11 cellular contexts compared by ENCODE assay signal in the genomic region with DNA sequence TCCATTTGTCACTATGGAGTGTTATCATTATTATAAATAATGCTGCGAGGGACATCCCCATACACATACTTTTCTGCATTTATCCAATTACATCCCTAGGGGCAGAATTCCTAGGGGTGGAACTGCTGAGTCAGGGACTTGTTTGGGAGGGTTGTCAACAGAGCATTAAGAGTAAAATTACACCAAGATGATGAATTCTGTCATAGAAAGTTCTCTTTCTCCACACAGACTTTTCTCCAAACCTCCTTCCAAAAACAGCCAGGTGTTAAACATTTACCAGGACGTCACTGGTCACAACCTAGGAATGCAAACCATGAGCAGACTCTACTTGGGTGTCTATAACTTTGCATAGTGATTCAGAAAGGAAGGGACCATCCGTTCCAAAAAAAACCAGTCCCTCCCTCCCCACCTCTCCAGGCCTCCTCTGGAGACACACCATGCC. TPM values are rescaled to one million over a fixed set of nuclear protein-coding genes. Genes with fewer than 3 reads are reported as not detected.
DNase-seq lines count a peak whose midpoint lies in the region; ATAC-seq, FAIRE-seq and TF ChIP-seq lines count a peak whose summit lies in the region.
"Had no signal": no experiment of that assay in that cellular context is flagged by ENCODE, and none has a peak within 500 bp of the region (broad histone marks: within the 10 kb centered on the region; RNA-seq: fewer than 3 reads in every experiment).

No MANE protein-coding gene starts in this region.

- H2AFZ ChIP-seq in mammary epithelial cell (ENCODE audit: low read depth, low read length) (no peak overlapping the region), mesenchymal stem cell (ENCODE audit: low read depth, low read length) (no peak overlapping the region)

- H3K9ac ChIP-seq in mammary epithelial cell (ENCODE audit: insufficient read depth, low read length) (no peak overlapping the region), mesenchymal stem cell (ENCODE audit: low read length) (no peak overlapping the region)

- no peak overlapping the region for H2BK12ac ChIP-seq in mesenchymal stem cell (ENCODE audit: low read length in 2 of 2)

- in situ Hi-C loops in mammary epithelial cell (cut with MboI; ENCODE audit: low sequenced_read_pairs in 2 of 2), result no loop called here

- H2AK5ac ChIP-seq in mesenchymal stem cell (ENCODE audit: low read length, severe bottlenecking), result no peak overlapping the region

- no peak overlapping the region for H2BK15ac ChIP-seq in mesenchymal stem cell (ENCODE audit: low read depth, poor library complexity, severe bottlenecking)

- H3K4me1 ChIP-seq in mammary epithelial cell (ENCODE audit: insufficient read depth, low read length) (no peaks in the 10 kb centered on the region), mesenchymal stem cell (ENCODE audit: control insufficient read depth, insufficient read depth, low read depth, low read length) (peaks cover 28% of the 10 kb centered on the region), stomach (peaks cover 8 to 71% (median 23%) of the 10 kb centered on the region in 4 donors), left lung (peaks cover 28 to 98% of the 10 kb centered on the region in 2 donors)

- no peaks in the 10 kb centered on the region for H4K20me1 ChIP-seq in mammary epithelial cell (ENCODE audit: insufficient read depth, low read length)

- H3K4ac ChIP-seq in mesenchymal stem cell (ENCODE audit: low read depth in 1 of 2, low read length in 2 of 2), result no peak overlapping the region

- H3K14ac ChIP-seq in mesenchymal stem cell (ENCODE audit: low read length in 2 of 2), result no peak overlapping the region

- DNase-seq in BJ (ENCODE audit: low read depth) (no peak), GM19239 (ENCODE audit: insufficient read length, low spot score) (no peak), mammary epithelial cell (no peak), mesenchymal stem cell (no peak), stomach (no peak), SW 1271 (lab: John Stamatoyannopoulos, UW) (no peak), left lung (no peak)
- DNase-seq: activated CD8-positive, alpha-beta memory T cell treated with anti-CD3 and anti-CD28 coated beads for 24 hours; erythroblast; immature natural killer cell had no signal

- H4K91ac ChIP-seq in mesenchymal stem cell (ENCODE audit: low read length), result no peak overlapping the region

- no TSS peak for BruUV-seq in mammary epithelial cell (replicated peaks; lab: Mats Ljungman, UMichigan)

- H3K79me1 ChIP-seq in mesenchymal stem cell (replicated peaks; ENCODE audit: low read length, poor library complexity, severe bottlenecking), result no peaks in the 10 kb centered on the region

- H3K36me3 ChIP-seq in BJ (ENCODE audit: control insufficient read depth, insufficient read depth, low read length) (no peaks in the 10 kb centered on the region), mammary epithelial cell (ENCODE audit: insufficient read depth, low read length) (no peaks in the 10 kb centered on the region), mesenchymal stem cell (ENCODE audit: control insufficient read depth in 1 of 2, insufficient read depth in 2 of 2, low read depth in 1 of 2, low read length in 2 of 2) (no peaks in the 10 kb centered on the region), stomach (peaks cover 0 to 4% (median 0%) of the 10 kb centered on the region in 4 donors), left lung (peaks cover 0 to 52% of the 10 kb centered on the region in 2 donors)

- CTCF ChIA-PET in BJ (lab: Yijun Ruan, JAX), result interaction anchor here (2.0 kb wide), 1 partner anchor 10 kb away, joined by 7 read pairs; no protein-coding TSS in a partner anchor
- CTCF ChIA-PET in mammary epithelial cell (lab: Charles Lee; ENCODE audit: low non-redundant PET), result no interaction called here

- peak; percentile 86 for FAIRE-seq in GM19239 (lab: Jason Lieb, UNC)

- H3K4me2 ChIP-seq in mammary epithelial cell (ENCODE audit: insufficient read depth, low read depth, low read length) (no peak overlapping the region), mesenchymal stem cell (ENCODE audit: low read length, poor library complexity, severe bottlenecking) (no peak overlapping the region)

- no peak overlapping the region for H2BK120ac ChIP-seq in mesenchymal stem cell (ENCODE audit: low read depth, low read length)

- no peak for TF ChIP-seq EP300 in stomach (IDR thresholded peaks at IDR 0.05)

- TF ChIP-seq CTCF in BJ (IDR thresholded peaks at IDR 0.05; ENCODE audit: insufficient read depth, low read depth, low read length) (0 out of 2 replicates have a peak, but pooled peaks have one; percentile 16), mammary epithelial cell (conservative IDR thresholded peaks at IDR 0.05 in 1 of 2, IDR thresholded peaks at IDR 0.05 in 1 of 2; ENCODE audit: extremely low read depth in 1 of 2, insufficient read depth in 1 of 2, low read depth in 1 of 2, low read length in 2 of 2) (peak; percentile 30 to 31), stomach (IDR thresholded peaks at IDR 0.05) (no peak), left lung (IDR thresholded peaks at IDR 0.05) (no peak)

- H3K9me3 ChIP-seq in mammary epithelial cell (replicated peaks; ENCODE audit: insufficient read depth, low read length) (no peaks in the 10 kb centered on the region), mesenchymal stem cell (ENCODE audit: control insufficient read depth, low read length) (no peaks in the 10 kb centered on the region), stomach (no peaks in the 10 kb centered on the region), left lung (no peaks in the 10 kb centered on the region)

- no peak overlapping the region for H3K23ac ChIP-seq in mesenchymal stem cell (ENCODE audit: low read length in 2 of 2)

- dilution Hi-C loops in mammary epithelial cell (cut with HindIII; ENCODE audit: low sequenced_read_pairs), result no loop called here

- POLR2A ChIA-PET in BJ (lab: Charles Lee), result no interaction called here

- peaks cover 2% of the 10 kb centered on the region for H3K27me3 ChIP-seq in BJ (ENCODE audit: control insufficient read depth, insufficient read depth, low read length)
- H3K27me3 ChIP-seq in mammary epithelial cell (ENCODE audit: insufficient read depth, low read length), result peaks cover 7% of the 10 kb centered on the region
- peaks cover 0 to 21% of the 10 kb centered on the region in 2 experiments for H3K27me3 ChIP-seq in mesenchymal stem cell (ENCODE audit: control insufficient read depth in 1 of 2, insufficient read depth in 1 of 2, low read length in 2 of 2)
- H3K27me3 ChIP-seq in stomach, result peaks cover 0 to 16% (median 5%) of the 10 kb centered on the region in 3 donors
- H3K27me3 ChIP-seq in left lung, result peaks cover 0 to 7% of the 10 kb centered on the region in 2 donors

- TF ChIP-seq POLR2A in stomach (IDR thresholded peaks at IDR 0.05), result no peak

- no peak overlapping the region for H2BK5ac ChIP-seq in mesenchymal stem cell (ENCODE audit: low read depth, low read length, poor library complexity, severe bottlenecking)

- WGBS in mammary epithelial cell (ENCODE audit: low coverage, missing lambda C conversion rate), result 78% methylated on average over 3 of the region's 3 CpGs
- 69% methylated on average over 2 of the region's 3 CpGs for WGBS in mesenchymal stem cell
- WGBS in stomach, 5 donors, result 51 to 64% (median 56%) methylated on average over 3 of the region's 3 CpGs

- no peaks in the 10 kb centered on the region for H3K79me2 ChIP-seq in mammary epithelial cell (ENCODE audit: insufficient read depth, low read length)

- no peak for ATAC-seq in HG02763 (IDR thresholded peaks at IDR 0.05; ENCODE audit: unreplicated experiment)
- ATAC-seq in left lung, result no peak

- H3K4me3 ChIP-seq in BJ (ENCODE audit: low read depth, low read length), result no peak overlapping the region
- H3K4me3 ChIP-seq in mammary epithelial cell (replicated peaks in 1 of 3; ENCODE audit: insufficient read depth in 1 of 3, low read depth in 2 of 3, low read length in 3 of 3), result no peak overlapping the region
- H3K4me3 ChIP-seq in mesenchymal stem cell (ENCODE audit: insufficient read depth in 1 of 2, low read depth in 1 of 2, low read length in 2 of 2), result no peak overlapping the region
- no peak overlapping the region for H3K4me3 ChIP-seq in stomach
- no peak overlapping the region for H3K4me3 ChIP-seq in left lung

- no peak overlapping the region for H4K8ac ChIP-seq in mesenchymal stem cell (ENCODE audit: low read length)

- intact Hi-C loops in mammary epithelial cell (cut with micrococcal nuclease), result no loop called here
- intact Hi-C loops in stomach (cut with DNase I; ENCODE audit: low total_unique reads), result no loop called here
- intact Hi-C loops in left lung (cut with DNase I), result no loop called here

- H3K27ac ChIP-seq in mammary epithelial cell (ENCODE audit: insufficient read depth, low read depth, low read length) (no peak overlapping the region), mesenchymal stem cell (ENCODE audit: low read length, poor library complexity, severe bottlenecking) (peak overlapping the region; percentile 60), stomach (no peak overlapping the region), left lung (peak overlapping the region in 1 of 2 donors; percentile 7)

- H3K18ac ChIP-seq in mesenchymal stem cell (ENCODE audit: low read depth in 1 of 2, low read length in 2 of 2), result no peak overlapping the region

RNA-seq across cellular contexts. Expression of gene RASSF2, which starts 6.2 kb away (rescaled TPM):
- polyA plus RNA-seq in BJ (2011; rRNA removed), result 7.7 and 8.1 TPM in 2 replicates
- 4.9 and 5.6 TPM in 2 replicates for polyA minus RNA-seq in BJ (2011; rRNA and poly(A)+ RNA removed)
- total RNA-seq in mammary epithelial cell, result under 1 TPM; under 0.01 to 0.24 TPM
- polyA plus RNA-seq in mammary epithelial cell, result 0.03 TPM
- polyA minus RNA-seq in mammary epithelial cell, result not detected
- polyA plus RNA-seq in mesenchymal stem cell (2013, experiment 1 of 2), result 0.19 TPM
- 0.19 TPM for polyA plus RNA-seq in mesenchymal stem cell (2013, experiment 2 of 2)
- 10 to 100 TPM in 4 of 5 donors, 1 to 10 TPM in 1; 9.3 to 43.0 (median 12.3) TPM for total RNA-seq in stomach
- 1 to 10 TPM; 2.7 to 8.3 (median 6.4) TPM for polyA plus RNA-seq in stomach
- total RNA-seq in left lung, result 10 to 100 TPM; 38.7 to 71.5 TPM

Comparison
In these comparisons a context has a peak if more than half of its experiments do, and no peak if none do; other contexts are left out.
1. CTCF ChIP-seq: peak in BJ (single experiment) and mammary epithelial cell (2 of 2); none in stomach (0 of 7) and left lung (0 of 2).
2. RNA of gene RASSF2, which starts 6.2 kb away (total RNA-seq): 38.7 to 71.5 TPM in left lung and 9.3 to 43.0 TPM in stomach; under 0.01 to 0.24 TPM in mammary epithelial cell; every median in the first group is over 4 times any median in the second.